7 cellular contexts compared by ENCODE assay signal in the genomic region with DNA sequence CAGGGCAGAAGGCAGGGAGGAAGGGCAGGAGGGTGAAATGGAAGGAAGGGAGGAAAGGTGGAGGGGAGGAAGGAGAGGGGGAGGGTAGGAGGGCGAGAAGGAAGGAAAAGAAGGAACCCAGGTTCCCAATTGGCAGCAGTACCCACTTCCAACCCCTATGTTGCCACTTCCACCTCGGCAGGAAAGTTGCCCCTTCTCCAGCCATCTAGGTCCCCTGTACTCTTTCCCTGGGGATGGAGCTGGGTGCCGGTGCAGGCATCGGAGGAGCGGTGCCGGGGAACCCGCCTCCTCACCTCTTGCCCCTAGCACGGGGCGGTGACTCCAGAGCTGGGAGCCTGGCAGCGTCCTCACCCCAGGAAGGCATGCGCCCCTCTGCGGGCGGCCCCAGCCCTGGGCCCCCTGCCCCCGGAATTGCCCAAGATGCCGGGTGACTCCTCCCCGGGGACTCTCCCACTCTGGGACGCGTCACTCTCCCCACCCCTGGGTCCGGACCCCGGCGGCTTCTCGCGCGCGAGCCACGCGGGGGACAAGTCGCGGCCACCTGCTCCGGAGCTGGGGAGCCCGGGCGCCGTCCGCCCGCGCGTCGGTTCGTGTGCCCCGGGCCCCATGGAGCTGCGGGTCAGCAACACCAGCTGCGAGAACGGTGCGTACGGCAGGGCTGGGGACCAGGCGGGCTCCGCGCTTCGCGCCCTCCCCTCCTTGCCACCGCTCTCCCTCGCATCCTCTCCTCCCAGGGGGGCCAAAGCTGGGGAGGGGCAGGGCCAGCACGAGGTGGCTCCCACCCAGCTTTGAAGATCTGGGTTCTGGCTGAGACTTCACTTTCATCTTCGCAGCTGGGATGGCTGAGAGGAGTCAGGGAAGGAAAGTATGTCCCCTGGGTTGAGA. TPM values are rescaled to one million over a fixed set of nuclear protein-coding genes. Genes with fewer than 3 reads are reported as not detected.
A peak's percentile ranks its signal among the peaks of the same experiment; 100 is the strongest.
DNase-seq lines count a peak whose midpoint lies in the region; ATAC-seq and TF ChIP-seq lines count a peak whose summit lies in the region.

TSS of gene NIPAL4 (plus strand) at position 499 of the 885 bp plus-strand sequence. CDS start at position 607, 108 bp downstream.

- 2% methylated on average over 54 of the region's 54 CpGs for WGBS in urinary bladder

- no peaks in the 10 kb centered on the region for H3K9me3 ChIP-seq in Karpas-422 (ENCODE audit: low read length)
- no peaks in the 10 kb centered on the region for H3K9me3 ChIP-seq in osteoblast (ENCODE audit: low read depth, low read length)

- peaks cover 14% of the 10 kb centered on the region for H3K4me1 ChIP-seq in Karpas-422 (ENCODE audit: low read length)
- H3K4me1 ChIP-seq in osteoblast (ENCODE audit: insufficient read depth, low read length), result peaks cover 19% of the 10 kb centered on the region
- peaks cover 2% of the 10 kb centered on the region for H3K4me1 ChIP-seq in urinary bladder (ENCODE audit: insufficient read depth)

- H3K9ac ChIP-seq in Karpas-422 (ENCODE audit: low read length), result peak within 1 kb of the TSS; percentile 43

- no peak for TF ChIP-seq CTCF in osteoblast (IDR thresholded peaks at IDR 0.05; ENCODE audit: extremely low read depth, low read depth, low read length)

- H2AFZ ChIP-seq in Karpas-422 (ENCODE audit: low read length) (peak within 1 kb of the TSS; percentile 61; the same call in 1 of the 2 replicates), osteoblast (ENCODE audit: low read length) (peak within 1 kb of the TSS; percentile 61)

- H3K79me2 ChIP-seq in Karpas-422 (ENCODE audit: low read length) (no peaks in the 10 kb centered on the region), osteoblast (ENCODE audit: insufficient read depth, low read length) (no peaks in the 10 kb centered on the region)

- H3K4me2 ChIP-seq in Karpas-422 (ENCODE audit: low read depth, low read length, poor library complexity, severe bottlenecking) (peak within 1 kb of the TSS; percentile 75), osteoblast (ENCODE audit: insufficient read depth, low read length) (peak within 1 kb of the TSS; percentile 80)

- no peak within 1 kb of the TSS for H3K27ac ChIP-seq in Karpas-422 (ENCODE audit: low read length)
- H3K27ac ChIP-seq in osteoblast (ENCODE audit: low read depth, low read length), result no peak within 1 kb of the TSS
- H3K27ac ChIP-seq in urinary bladder (ENCODE audit: low read depth), result peak within 1 kb of the TSS; percentile 59

- H3K4me3 ChIP-seq in Karpas-422 (ENCODE audit: low read length) (peak within 1 kb of the TSS; percentile 61; the same call in 1 of the 2 replicates), osteoblast (ENCODE audit: insufficient read depth, low read length) (peak within 1 kb of the TSS; percentile 66), urinary bladder (ENCODE audit: low read depth, low read length) (peak within 1 kb of the TSS; percentile 56)

- H3K36me3 ChIP-seq in Karpas-422 (ENCODE audit: insufficient read depth, low read length) (no peaks in the 10 kb centered on the region), osteoblast (ENCODE audit: insufficient read depth, low read length) (no peaks in the 10 kb centered on the region), urinary bladder (ENCODE audit: insufficient read depth) (no peaks in the 10 kb centered on the region)

- H3K27me3 ChIP-seq in Karpas-422 (ENCODE audit: low read length) (no peaks in the 10 kb centered on the region), osteoblast (ENCODE audit: insufficient read depth, low read length) (peaks cover 10% of the 10 kb centered on the region)

- H3K9me2 ChIP-seq in Karpas-422 (replicated peaks; ENCODE audit: insufficient read depth, low read length), result no peaks in the 10 kb centered on the region

- ATAC-seq in GM19452 (IDR thresholded peaks at IDR 0.05; ENCODE audit: unreplicated experiment) (no peak), GM19467 (IDR thresholded peaks at IDR 0.05; ENCODE audit: unreplicated experiment) (no peak)

- no peak for DNase-seq in Karpas-422
- DNase-seq in activated T-cell treated with anti-CD3 and anti-CD28 coated beads for 48 hours (ENCODE audit: low read depth), result peak; percentile 45
- DNase-seq in germinal center (ENCODE audit: low spot score), result peak; percentile 24
- no peak for DNase-seq in osteoblast (ENCODE audit: insufficient read length, low spot score, missing footprints)

- H4K20me1 ChIP-seq in Karpas-422 (ENCODE audit: insufficient read depth, low read depth, low read length) (no peaks in the 10 kb centered on the region), osteoblast (ENCODE audit: insufficient read depth, low read length) (no peaks in the 10 kb centered on the region)

RNA-seq across cellular contexts. Expression of gene NIPAL4, which starts in this region (rescaled TPM):
- total RNA-seq in Karpas-422 (2014; rRNA removed; shearing (Covaris generic); ENCODE audit: low replicate concordance), result not detected in 2 replicates
- total RNA-seq in osteoblast, result 0.36 TPM in 1 of 2 replicates, not detected in the other
- total RNA-seq in urinary bladder, result 5.0 TPM
- 14.6 TPM for polyA plus RNA-seq in urinary bladder

Comparison
In these comparisons a context has a peak if more than half of its experiments do, and no peak if none do; other contexts are left out.
1. DNase-seq: peak in activated T-cell treated with anti-CD3 and anti-CD28 coated beads for 48 hours (single experiment) and germinal center (single experiment); none in Karpas-422 (single experiment) and osteoblast (single experiment).
2. Peak in every context shown above with its lines, with median percentiles within 50 percentile points of each other: H3K4me3 ChIP-seq.